15 cellular contexts compared by ENCODE assay signal in genomic region chr1:229597877-229598276, GRCh38.
DNase-seq lines count a peak whose midpoint lies in the region; ATAC-seq and TF ChIP-seq lines count a peak whose summit lies in the region.
"Had no signal": no experiment of that assay in that cellular context is flagged by ENCODE, and none has a peak within 500 bp of the region (broad histone marks: within the 10 kb centered on the region; RNA-seq: fewer than 3 reads in every experiment).

No MANE protein-coding gene starts in this region.

- in situ Hi-C loops in KBM-7 (cut with MboI; ENCODE audit: low pct_unique_long_range_greater_than_20kb, low sequenced_read_pairs), result no loop called here

- peak overlapping the region; percentile 3 for H3K27ac Mint-ChIP-seq in stimulated activated effector memory CD8-positive, alpha-beta T cell treated with anti-CD3 and anti-CD28 coated beads, Interleukin-12 subunit alpha, Interleukin-12 subunit beta, amount 100 ng/mL, for 72 hours
- H3K27ac Mint-ChIP-seq: activated naive CD8-positive, alpha-beta T cell treated with anti-CD3 and anti-CD28 coated beads for 36 hours; GM23338; nephron; WTC11 had no signal

- no peaks in the 10 kb centered on the region for H3K9me3 Mint-ChIP-seq in stimulated activated effector memory CD8-positive, alpha-beta T cell treated with anti-CD3 and anti-CD28 coated beads, Interleukin-12 subunit alpha, Interleukin-12 subunit beta, amount 100 ng/mL, for 72 hours
- H3K9me3 Mint-ChIP-seq: activated naive CD8-positive, alpha-beta T cell treated with anti-CD3 and anti-CD28 coated beads for 36 hours; GM23338; nephron; WTC11 had no signal

- peaks cover 35% of the 10 kb centered on the region for H3K4me1 Mint-ChIP-seq in stimulated activated effector memory CD8-positive, alpha-beta T cell treated with anti-CD3 and anti-CD28 coated beads, Interleukin-12 subunit alpha, Interleukin-12 subunit beta, amount 100 ng/mL, for 72 hours

- H3K36me3 Mint-ChIP-seq in stimulated activated effector memory CD8-positive, alpha-beta T cell treated with anti-CD3 and anti-CD28 coated beads, Interleukin-12 subunit alpha, Interleukin-12 subunit beta, amount 100 ng/mL, for 72 hours, result peaks cover 78% of the 10 kb centered on the region

- H3K4me3 Mint-ChIP-seq in stimulated activated effector memory CD8-positive, alpha-beta T cell treated with anti-CD3 and anti-CD28 coated beads, Interleukin-12 subunit alpha, Interleukin-12 subunit beta, amount 100 ng/mL, for 72 hours, result no peak overlapping the region
- H3K4me3 Mint-ChIP-seq: activated naive CD8-positive, alpha-beta T cell treated with anti-CD3 and anti-CD28 coated beads for 36 hours; GM23338; nephron; WTC11 had no signal

- ATAC-seq in stimulated activated effector memory CD8-positive, alpha-beta T cell treated with anti-CD3 and anti-CD28 coated beads, Interleukin-12 subunit alpha, Interleukin-12 subunit beta, amount 100 ng/mL, for 72 hours, result no peak
- ATAC-seq in HG03469 (IDR thresholded peaks at IDR 0.05; ENCODE audit: unreplicated experiment), result no peak
- ATAC-seq: GM23338, WTC11 had no signal

- H3K4me3 ChIP-seq in cardiac fibroblast (replicated peaks in 1 of 2; ENCODE audit: low read depth in 2 of 2, low read length in 2 of 2), result no peak overlapping the region
- H3K4me3 ChIP-seq: BLaER1, GM23338 had no signal

- DNase-seq in EH (ENCODE audit: low read depth) (peak; percentile 57), cardiac fibroblast (ENCODE audit: low read depth in 2 of 2) (peak; percentile 10 to 58), hepatic stellate cell (ENCODE audit: low spot score) (peak; percentile 24), ecto neural progenitor cell (ENCODE audit: low spot score) (no peak), KBM-7 (no peak), AG08396 (ENCODE audit: low spot score) (no peak)
- no peak for DNase-seq in stimulated activated effector memory CD8-positive, alpha-beta T cell treated with anti-CD3 and anti-CD28 coated beads, Interleukin-12 subunit alpha, Interleukin-12 subunit beta, amount 100 ng/mL, for 72 hours (ENCODE audit: low spot score in 2 of 2)
- DNase-seq: activated CD8-positive, alpha-beta memory T cell treated with anti-CD3 and anti-CD28 coated beads, Interleukin-2, amount 50 U/mL, for 4 hours; activated naive CD8-positive, alpha-beta T cell treated with anti-CD3 and anti-CD28 coated beads for 36 hours; kidney glomerular epithelial cell had no signal

- TF ChIP-seq CTCF in cardiac fibroblast (IDR thresholded peaks at IDR 0.05; ENCODE audit: low read depth, low read length), result no peak

Comparison
In these comparisons a context has a peak if more than half of its experiments do, and no peak if none do; other contexts are left out.
1. DNase-seq: peak in EH (single experiment), cardiac fibroblast (2 of 2) and hepatic stellate cell (single experiment); none in stimulated activated effector memory CD8-positive, alpha-beta T cell treated with anti-CD3 and anti-CD28 coated beads, Interleukin-12 subunit alpha, Interleukin-12 subunit beta, amount 100 ng/mL, for 72 hours (0 of 2), ecto neural progenitor cell (single experiment), KBM-7 (single experiment) and AG08396 (single experiment).